9 cellular contexts compared by ENCODE assay signal in genomic region chr15:56608140-56608778, GRCh38.
DNase-seq lines count a peak whose midpoint lies in the region; ATAC-seq, FAIRE-seq and TF ChIP-seq lines count a peak whose summit lies in the region.
"Had no signal": no experiment of that assay in that cellular context is flagged by ENCODE, and none has a peak within 500 bp of the region (broad histone marks: within the 10 kb centered on the region; RNA-seq: fewer than 3 reads in every experiment).

No MANE protein-coding gene starts in this region.

- H3K9me3 ChIP-seq in astrocyte (ENCODE audit: insufficient read depth, low read depth, low read length): no peaks in the 10 kb centered on the region

- H3K79me2 ChIP-seq in astrocyte (ENCODE audit: insufficient read depth, low read length): no peaks in the 10 kb centered on the region

- no peaks in the 10 kb centered on the region for H3K4me1 ChIP-seq in astrocyte (ENCODE audit: insufficient read depth, low read length)

- no peaks in the 10 kb centered on the region for H3K9me3 Mint-ChIP-seq in astrocyte (ENCODE audit: unreplicated experiment)

- peak; percentile 75 for DNase-seq in GM12864 (ENCODE audit: low read depth)
- peak; percentile 59 for DNase-seq in GM20000 (ENCODE audit: low spot score)
- DNase-seq in astrocyte (ENCODE audit: low read depth): peak; percentile 30
- no peak for DNase-seq in activated T-cell treated with anti-CD3 and anti-CD28 coated beads, Interleukin-2, amount 50 U/mL, for 1 hour
- no peak for DNase-seq in DMS53 (lab: John Stamatoyannopoulos, UW)
- DNase-seq in left cardiac atrium: no peak
- no peak for DNase-seq in NK-92 treated with Interleukin-12 subunit alpha and Interleukin-12 subunit beta, amount 100 ng/mL, for 24 hours (lab: John Stamatoyannopoulos, UW)
- DNase-seq: right cardiac atrium had no signal

- peak; percentile 93 for ATAC-seq in HG03159 (IDR thresholded peaks at IDR 0.05; ENCODE audit: unreplicated experiment)
- no peak for ATAC-seq in left cardiac atrium
- ATAC-seq: right cardiac atrium had no signal

- TF ChIP-seq CTCF in GM12864 (IDR thresholded peaks at IDR 0.05; ENCODE audit: low read depth, low read length, missing control alignments) (no peak), GM20000 (IDR thresholded peaks at IDR 0.05; ENCODE audit: extremely low read depth, missing control alignments) (no peak), astrocyte (IDR thresholded peaks at IDR 0.05; ENCODE audit: insufficient read depth, low read depth, low read length) (no peak)

- H3K27me3 ChIP-seq in astrocyte (ENCODE audit: insufficient read depth, low read length): no peaks in the 10 kb centered on the region

- H3K27ac Mint-ChIP-seq in astrocyte (ENCODE audit: unreplicated experiment): no peak overlapping the region

- H3K36me3 ChIP-seq in astrocyte (ENCODE audit: insufficient read depth, low read length): no peaks in the 10 kb centered on the region

- no peak overlapping the region for H3K4me3 ChIP-seq in GM12864 (ENCODE audit: low read depth, low read length)
- H3K4me3 ChIP-seq in astrocyte (ENCODE audit: insufficient read depth, low read depth, low read length): no peak overlapping the region

- no peak overlapping the region for H3K4me2 ChIP-seq in astrocyte (ENCODE audit: low read length)

- H3K27ac ChIP-seq in astrocyte (ENCODE audit: low read depth, low read length): no peak overlapping the region

- no peaks in the 10 kb centered on the region for H4K20me1 ChIP-seq in astrocyte (ENCODE audit: insufficient read depth, low read length)

- peaks cover 10% of the 10 kb centered on the region for H3K4me1 Mint-ChIP-seq in astrocyte (ENCODE audit: low read depth, unreplicated experiment)

- no peaks in the 10 kb centered on the region for H3K36me3 Mint-ChIP-seq in astrocyte (ENCODE audit: low read depth, unreplicated experiment)

- no peak for FAIRE-seq in astrocyte (lab: Jason Lieb, UNC)

- H3K4me3 Mint-ChIP-seq in astrocyte (ENCODE audit: unreplicated experiment): no peak overlapping the region

- H3K9ac ChIP-seq in astrocyte (ENCODE audit: low read length): no peak overlapping the region

- intact Hi-C loops in left cardiac atrium (cut with DNase I): no loop called here

- no peaks in the 10 kb centered on the region for H3K27me3 Mint-ChIP-seq in astrocyte (ENCODE audit: low read depth, unreplicated experiment)

- H2AFZ ChIP-seq in astrocyte (ENCODE audit: low read depth, low read length): no peak overlapping the region

Comparison
In these comparisons a context has a peak if more than half of its experiments do, and no peak if none do; other contexts are left out.
1. DNase-seq: peak in GM12864 (single experiment), GM20000 (single experiment) and astrocyte (single experiment); none in activated T-cell treated with anti-CD3 and anti-CD28 coated beads, Interleukin-2, amount 50 U/mL, for 1 hour (single experiment), DMS53 (single experiment), left cardiac atrium (single experiment) and NK-92 treated with Interleukin-12 subunit alpha and Interleukin-12 subunit beta, amount 100 ng/mL, for 24 hours (single experiment).